In the genomic region with DNA sequence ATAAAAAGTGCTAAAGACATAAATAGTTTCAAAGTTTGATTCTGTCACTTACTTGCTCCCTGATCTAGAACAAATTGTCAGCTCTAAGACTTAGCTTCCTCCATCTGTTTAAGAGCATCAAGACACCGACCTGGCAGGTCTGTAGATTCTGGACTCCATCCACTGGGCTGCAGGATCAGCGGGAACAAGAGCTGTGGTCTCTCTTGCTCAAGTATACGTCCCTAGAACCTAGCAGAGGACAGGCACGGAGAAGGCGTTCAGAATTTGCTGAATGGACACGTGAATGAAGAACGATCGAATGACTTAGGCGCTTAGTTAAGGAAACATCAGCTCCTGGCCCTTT, we compare ENCODE assay signal across 9 cellular contexts. TPM values are rescaled to one million over a fixed set of nuclear protein-coding genes. Genes with fewer than 3 reads are reported as not detected.
DNase-seq lines count a peak whose midpoint lies in the region; ATAC-seq, FAIRE-seq and TF ChIP-seq lines count a peak whose summit lies in the region.
"Had no signal": no experiment of that assay in that cellular context is flagged by ENCODE, and none has a peak within 500 bp of the region (broad histone marks: within the 10 kb centered on the region; RNA-seq: fewer than 3 reads in every experiment).

No MANE protein-coding gene starts in this region.

- intact Hi-C loops in ascending aorta (cut with DNase I) = no loop called here

- no peaks in the 10 kb centered on the region for H3K9me3 ChIP-seq in ascending aorta
- no peaks in the 10 kb centered on the region for H3K9me3 ChIP-seq in thoracic aorta

- no peaks in the 10 kb centered on the region for H3K36me3 ChIP-seq in ascending aorta
- no peaks in the 10 kb centered on the region for H3K36me3 ChIP-seq in kidney epithelial cell (ENCODE audit: control insufficient read depth, insufficient read depth, low read length)
- no peaks in the 10 kb centered on the region for H3K36me3 ChIP-seq in thoracic aorta

- TF ChIP-seq POLR2A in GM12892 (IDR thresholded peaks at IDR 0.05; ENCODE audit: low read depth, low read length) = no peak

- H3K27ac ChIP-seq in ascending aorta = peak overlapping the region; percentile 70 to 72
- H3K27ac ChIP-seq in thoracic aorta = peak overlapping the region; percentile 59 to 63

- H3K27me3 ChIP-seq in ascending aorta = no peaks in the 10 kb centered on the region
- no peaks in the 10 kb centered on the region for H3K27me3 ChIP-seq in kidney epithelial cell (ENCODE audit: control insufficient read depth, insufficient read depth, low read length)
- H3K27me3 ChIP-seq in thoracic aorta (replicated peaks; ENCODE audit: insufficient read depth) = no peaks in the 10 kb centered on the region

- H3K4me3 ChIP-seq in HFF-Myc (replicated peaks; ENCODE audit: low read depth, low read length) (peak overlapping the region; percentile 81), ascending aorta (peak overlapping the region; percentile 66 to 77), kidney epithelial cell (ENCODE audit: low read depth, low read length) (peak overlapping the region; percentile 61), thoracic aorta (peak overlapping the region; percentile 87)

- FAIRE-seq in GM12892 (lab: Jason Lieb, UNC) = no peak

- no peak for TF ChIP-seq CTCF in HFF-Myc (IDR thresholded peaks at IDR 0.05; ENCODE audit: low read depth, low read length, missing control alignments)
- TF ChIP-seq CTCF in ascending aorta (IDR thresholded peaks at IDR 0.05) = no peak
- TF ChIP-seq CTCF in kidney epithelial cell (IDR thresholded peaks at IDR 0.05; ENCODE audit: insufficient read depth, low read length, poor library complexity, severe bottlenecking) = no peak
- TF ChIP-seq CTCF in thoracic aorta (IDR thresholded peaks at IDR 0.05) = no peak

- ATAC-seq in thoracic aorta (ENCODE audit: insufficient number of reproducible peaks, low FRiP score, low read depth) = no peak
- no peak for ATAC-seq in HG03520 (IDR thresholded peaks at IDR 0.05; ENCODE audit: unreplicated experiment)
- ATAC-seq: HCT116 had no signal

- H3K4me1 ChIP-seq in ascending aorta = peaks cover 4 to 7% of the 10 kb centered on the region in 2 donors
- H3K4me1 ChIP-seq in thoracic aorta (ENCODE audit: control insufficient read depth in 1 of 2, low read depth in 2 of 2) = peaks cover 9 to 21% of the 10 kb centered on the region in 2 donors

- DNase-seq in AG08396 (ENCODE audit: low spot score) (peak; percentile 28), HFF-Myc (ENCODE audit: extremely low read depth, low read depth) (no peak), ascending aorta (ENCODE audit: low spot score in 2 of 2) (no peak), kidney epithelial cell (ENCODE audit: low read depth) (no peak), thoracic aorta (ENCODE audit: low spot score) (no peak), GM12892 (ENCODE audit: insufficient read length) (no peak), NCI-H446 treated with DMSO at 0.1 percent for 48 hours (lab: John Stamatoyannopoulos, UW) (no peak)

RNA-seq across cellular contexts. Expression of gene DZIP1, which starts 1.1 kb away (rescaled TPM):
- total RNA-seq in ascending aorta = 12.7 TPM
- total RNA-seq in kidney epithelial cell = 25.3 and 29.0 TPM in 2 replicates
- 10 to 100 TPM; 24.5 to 26.0 TPM for total RNA-seq in thoracic aorta
- 8.4 TPM for polyA plus RNA-seq in GM12892 (2012; ENCODE audit: missing spikeins)

RNA-seq across cellular contexts. Expression of gene DNAJC3, which starts 33.5 kb away (rescaled TPM):
- total RNA-seq in ascending aorta = 44.3 TPM
- 45.5 and 49.7 TPM in 2 replicates for total RNA-seq in kidney epithelial cell
- 10 to 100 TPM; 63.4 to 90.1 TPM for total RNA-seq in thoracic aorta
- polyA plus RNA-seq in GM12892 (2012; ENCODE audit: missing spikeins) = 13.7 TPM
